In genomic region chr2:64831134-64831976, GRCh38 we compare ENCODE assay signal across 8 cellular contexts.
DNase-seq lines count a peak whose midpoint lies in the region; ATAC-seq and TF ChIP-seq lines count a peak whose summit lies in the region.

No MANE protein-coding gene starts in this region.

- H3K9me3 Mint-ChIP-seq in neural progenitor cell = no peaks in the 10 kb centered on the region

- no peaks in the 10 kb centered on the region for H4K20me1 ChIP-seq in neural progenitor cell (ENCODE audit: low read depth)

- H3K27me3 ChIP-seq in Peyer's patch (no peaks in the 10 kb centered on the region), neural progenitor cell (no peaks in the 10 kb centered on the region)

- no peak overlapping the region for H3K4me3 Mint-ChIP-seq in neural progenitor cell

- H3K9me3 ChIP-seq in Peyer's patch (no peaks in the 10 kb centered on the region), neural progenitor cell (ENCODE audit: low read depth) (no peaks in the 10 kb centered on the region)

- H3K36me3 ChIP-seq in Peyer's patch = no peaks in the 10 kb centered on the region
- no peaks in the 10 kb centered on the region for H3K36me3 ChIP-seq in neural progenitor cell

- H3K4me3 ChIP-seq in Peyer's patch = peak overlapping the region in 3 of 4 donors; percentile 2 to 10 (median 8)
- no peak overlapping the region for H3K4me3 ChIP-seq in fibroblast of the aortic adventitia (ENCODE audit: low read depth, low read length)
- no peak overlapping the region for H3K4me3 ChIP-seq in neural progenitor cell

- H3K4me1 Mint-ChIP-seq in neural progenitor cell = peaks cover 23% of the 10 kb centered on the region

- peak; percentile 41 for TF ChIP-seq POLR2A in GM19193 (IDR thresholded peaks at IDR 0.05; ENCODE audit: extremely low read depth, insufficient read depth, insufficient read length)
- TF ChIP-seq POLR2A in Peyer's patch (IDR thresholded peaks at IDR 0.05) = no peak

- no peaks in the 10 kb centered on the region for H3K36me3 Mint-ChIP-seq in neural progenitor cell

- H2AFZ ChIP-seq in neural progenitor cell (replicated peaks) = no peak overlapping the region

- peak overlapping the region; percentile 50 to 82 (median 67) for H3K27ac ChIP-seq in Peyer's patch
- H3K27ac ChIP-seq in neural progenitor cell = no peak overlapping the region

- peak; percentile 88 for ATAC-seq in HG03354 (IDR thresholded peaks at IDR 0.05; ENCODE audit: poor library complexity, severe bottlenecking, unreplicated experiment)

- no peak overlapping the region for H3K9ac ChIP-seq in neural progenitor cell

- TF ChIP-seq CTCF in Peyer's patch (IDR thresholded peaks at IDR 0.05) (peak; percentile 83 to 91 (median 88)), fibroblast of the aortic adventitia (IDR thresholded peaks at IDR 0.05; ENCODE audit: insufficient read depth, low read length) (peak; percentile 98), neural progenitor cell (IDR thresholded peaks at IDR 0.05) (peak; percentile 89)

- peak in 13 of 14 donors; percentile 4 to 97 (median 73) for DNase-seq in C1 segment of cervical spinal cord (lab: John Stamatoyannopoulos, UW)
- DNase-seq in Peyer's patch = peak; percentile 82 to 95 (median 93)
- DNase-seq in activated T-helper 1 cell treated with anti-CD3 and anti-CD28 coated beads, Interleukin-2, amount 50 U/mL, for 16 hours (ENCODE audit: low read depth in 1 of 2, low spot score in 1 of 2) = peak; percentile 67 to 80
- DNase-seq in fibroblast of the aortic adventitia (ENCODE audit: low read depth) = peak; percentile 95
- peak; percentile 75 for DNase-seq in neural progenitor cell (ENCODE audit: low spot score)
- peak; percentile 98 for DNase-seq in stromal cell of bone marrow (ENCODE audit: low read depth)

- H3K27ac Mint-ChIP-seq in neural progenitor cell = no peak overlapping the region

- H3K27me3 Mint-ChIP-seq in neural progenitor cell (ENCODE audit: insufficient read depth, low read depth) = peaks cover 2% of the 10 kb centered on the region

- H3K4me1 ChIP-seq in Peyer's patch = peaks cover 0 to 9% (median 2%) of the 10 kb centered on the region in 4 donors
- peaks cover 18% of the 10 kb centered on the region for H3K4me1 ChIP-seq in neural progenitor cell

- H3K79me2 ChIP-seq in neural progenitor cell (ENCODE audit: low read depth) = no peaks in the 10 kb centered on the region

- H3K4me2 ChIP-seq in neural progenitor cell = no peak overlapping the region

- peaks cover 7% of the 10 kb centered on the region for H3F3A ChIP-seq in neural progenitor cell (ENCODE audit: low read depth)

Comparison
In these comparisons a context has a peak if more than half of its experiments do, and no peak if none do; other contexts are left out.
1. H3K4me3 ChIP-seq: peak in Peyer's patch (3 of 4); none in fibroblast of the aortic adventitia (single experiment) and neural progenitor cell (single experiment).
2. Peak in every context shown above with its lines, with median percentiles within 50 percentile points of each other: DNase-seq and CTCF ChIP-seq.